18 cellular contexts compared by ENCODE assay signal in genomic region chr3:130950641-130951040, GRCh38. TPM values are rescaled to one million over a fixed set of nuclear protein-coding genes. Genes with fewer than 3 reads are reported as not detected.
DNase-seq lines count a peak whose midpoint lies in the region; ATAC-seq and TF ChIP-seq lines count a peak whose summit lies in the region.
"Had no signal": no experiment of that assay in that cellular context is flagged by ENCODE, and none has a peak within 500 bp of the region (broad histone marks: within the 10 kb centered on the region; RNA-seq: fewer than 3 reads in every experiment).

No MANE protein-coding gene starts in this region.

- no peak overlapping the region for H3K27ac ChIP-seq in CD4-positive, CD25-positive, alpha-beta regulatory T cell (ENCODE audit: insufficient read depth, low read length, poor library complexity, severe bottlenecking)
- peak overlapping the region; percentile 29 for H3K27ac ChIP-seq in osteoblast (ENCODE audit: low read depth, low read length)
- H3K27ac ChIP-seq in suprapubic skin, result no peak overlapping the region
- H3K27ac ChIP-seq: coronary artery, vagina had no signal

- no peaks in the 10 kb centered on the region for H3K27me3 Mint-ChIP-seq in CD4-positive, CD25-positive, alpha-beta regulatory T cell
- no peaks in the 10 kb centered on the region for H3K27me3 Mint-ChIP-seq in effector memory CD8-positive, alpha-beta T cell

- H3K4me2 ChIP-seq in osteoblast (ENCODE audit: insufficient read depth, low read length), result peak overlapping the region; percentile 6

- TF ChIP-seq CTCF in osteoblast (IDR thresholded peaks at IDR 0.05; ENCODE audit: extremely low read depth, low read depth, low read length) (no peak), suprapubic skin (IDR thresholded peaks at IDR 0.05) (no peak)

- intact Hi-C loops in cardiac septum (cut with DNase I), result no loop called here

- H3K79me2 ChIP-seq in osteoblast (ENCODE audit: insufficient read depth, low read length), result peaks cover 21% of the 10 kb centered on the region

- peak overlapping the region in 2 of 3 donors; percentile 4 to 38 for H3K27ac Mint-ChIP-seq in CD4-positive, CD25-positive, alpha-beta regulatory T cell
- H3K27ac Mint-ChIP-seq in effector memory CD8-positive, alpha-beta T cell, result peak overlapping the region; percentile 3 to 90

- H3K27me3 ChIP-seq in CD4-positive, CD25-positive, alpha-beta regulatory T cell (ENCODE audit: control insufficient read depth, insufficient read depth, low read length), result no peaks in the 10 kb centered on the region
- H3K27me3 ChIP-seq in osteoblast (ENCODE audit: insufficient read depth, low read length), result no peaks in the 10 kb centered on the region
- no peaks in the 10 kb centered on the region for H3K27me3 ChIP-seq in suprapubic skin
- H3K27me3 ChIP-seq: vagina had no signal

- TF ChIP-seq EP300 in suprapubic skin (IDR thresholded peaks at IDR 0.05), result no peak

- no peaks in the 10 kb centered on the region for H4K20me1 ChIP-seq in osteoblast (ENCODE audit: insufficient read depth, low read length)

- H3K4me1 Mint-ChIP-seq in CD4-positive, CD25-positive, alpha-beta regulatory T cell, result peaks cover 2 to 25% (median 12%) of the 10 kb centered on the region in 4 donors
- H3K4me1 Mint-ChIP-seq in effector memory CD8-positive, alpha-beta T cell (ENCODE audit: low read depth in 2 of 2), result peaks cover 8 to 19% of the 10 kb centered on the region in 2 donors

- H3K4me3 Mint-ChIP-seq in CD4-positive, CD25-positive, alpha-beta regulatory T cell, result no peak overlapping the region
- peak overlapping the region in 1 of 2 donors; percentile 43 for H3K4me3 Mint-ChIP-seq in effector memory CD8-positive, alpha-beta T cell

- peaks cover 61% of the 10 kb centered on the region for H3K36me3 ChIP-seq in CD4-positive, CD25-positive, alpha-beta regulatory T cell (ENCODE audit: control insufficient read depth, insufficient read depth, low read length)
- H3K36me3 ChIP-seq in osteoblast (ENCODE audit: insufficient read depth, low read length) (peaks cover 15% of the 10 kb centered on the region), suprapubic skin (peaks cover 68% of the 10 kb centered on the region)

- H3K4me1 ChIP-seq in CD4-positive, CD25-positive, alpha-beta regulatory T cell (ENCODE audit: control insufficient read depth, insufficient read depth, low read length, poor library complexity, severe bottlenecking), result no peaks in the 10 kb centered on the region
- H3K4me1 ChIP-seq in osteoblast (ENCODE audit: insufficient read depth, low read length) (peaks cover 32% of the 10 kb centered on the region), suprapubic skin (no peaks in the 10 kb centered on the region)
- H3K4me1 ChIP-seq: vagina had no signal

- DNase-seq in CD4-positive, CD25-positive, alpha-beta regulatory T cell, result no peak
- peak; percentile 31 for DNase-seq in M059J (ENCODE audit: low read depth)
- DNase-seq in effector memory CD8-positive, alpha-beta T cell, result no peak
- no peak for DNase-seq in osteoblast (ENCODE audit: insufficient read length, low spot score, missing footprints)
- no peak for DNase-seq in stimulated activated CD4-positive, alpha-beta T cell treated with anti-CD3 and anti-CD28 coated beads, Interleukin-15, amount 100 ng/mL, for 24 hours
- DNase-seq in suprapubic skin (ENCODE audit: low spot score in 2 of 2), result no peak
- no peak for DNase-seq in cardiac septum (ENCODE audit: low spot score)
- DNase-seq: AML-193, Calu3, GF-D8, NCI-H1930, NCI-H446, retina, substantia nigra had no signal

- no peaks in the 10 kb centered on the region for H3K9me3 ChIP-seq in CD4-positive, CD25-positive, alpha-beta regulatory T cell (ENCODE audit: control insufficient read depth in 2 of 2, low read length in 2 of 2)
- H3K9me3 ChIP-seq in osteoblast (ENCODE audit: low read depth, low read length) (no peaks in the 10 kb centered on the region), suprapubic skin (no peaks in the 10 kb centered on the region)
- H3K9me3 ChIP-seq: vagina had no signal

- no peak for TF ChIP-seq POLR2A in suprapubic skin (IDR thresholded peaks at IDR 0.05)

- no peak overlapping the region for H2AFZ ChIP-seq in osteoblast (ENCODE audit: low read length)

- peaks cover 0 to 5% (median 0%) of the 10 kb centered on the region in 7 donors for H3K9me3 Mint-ChIP-seq in CD4-positive, CD25-positive, alpha-beta regulatory T cell
- H3K9me3 Mint-ChIP-seq in effector memory CD8-positive, alpha-beta T cell, result no peaks in the 10 kb centered on the region

- peaks cover 59% of the 10 kb centered on the region for H3K36me3 Mint-ChIP-seq in CD4-positive, CD25-positive, alpha-beta regulatory T cell
- H3K36me3 Mint-ChIP-seq in effector memory CD8-positive, alpha-beta T cell (ENCODE audit: insufficient read depth), result peaks cover 28% of the 10 kb centered on the region

- ATAC-seq in CD4-positive, CD25-positive, alpha-beta regulatory T cell (ENCODE audit: low read depth in 2 of 2), result no peak
- no peak for ATAC-seq in effector memory CD8-positive, alpha-beta T cell (replicated peaks)
- ATAC-seq in GM21528 (IDR thresholded peaks at IDR 0.05; ENCODE audit: low FRiP score, unreplicated experiment), result no peak
- ATAC-seq: activated CD4-positive, CD25-positive, alpha-beta regulatory T cell treated with anti-CD3 and anti-CD28 coated beads, Interleukin-2, amount 50 U/mL, for 24 hours had no signal

- H3K4me3 ChIP-seq in CD4-positive, CD25-positive, alpha-beta regulatory T cell (ENCODE audit: low read depth, low read length), result no peak overlapping the region
- H3K4me3 ChIP-seq in osteoblast (ENCODE audit: insufficient read depth, low read length) (no peak overlapping the region), suprapubic skin (no peak overlapping the region)
- H3K4me3 ChIP-seq: coronary artery, vagina had no signal

RNA-seq across cellular contexts. Expression of gene ATP2C1, which starts 56.8 kb away (rescaled TPM):
- 83.6 TPM for total RNA-seq in CD4-positive, CD25-positive, alpha-beta regulatory T cell
- polyA plus RNA-seq in CD4-positive, CD25-positive, alpha-beta regulatory T cell, result 10 to 100 TPM; 10.5 to 20.3 (median 15.6) TPM
- total RNA-seq in M059J (2014; rRNA removed; shearing (Covaris generic)), result 17.2 and 33.9 TPM in 2 replicates
- total RNA-seq in osteoblast (97.5 and 99.5 TPM in 2 replicates), suprapubic skin (10 to 100 TPM; 55.1 to 69.9 (median 64.3) TPM), cardiac septum (60.1 TPM)
